Comparison of ENCODE assay signal across 8 cellular contexts in genomic region chr10:26437637-26438461, GRCh38.
DNase-seq lines count a peak whose midpoint lies in the region; ATAC-seq and TF ChIP-seq lines count a peak whose summit lies in the region.

Gene APBB1IP, plus strand, starts transcription at chr10:26438341. Its CDS starts 53,986 bp downstream, at chr10:26492327.

- peak; percentile 74 for TF ChIP-seq POLR2A in GM18951 (IDR thresholded peaks at IDR 0.05; ENCODE audit: extremely low read depth, insufficient read depth, insufficient read length)

- ATAC-seq in HG03095 (IDR thresholded peaks at IDR 0.05; ENCODE audit: unreplicated experiment): peak; percentile 48

- peak within 1 kb of the TSS; percentile 22 for H3K4me3 ChIP-seq in astrocyte of the spinal cord (ENCODE audit: low read depth, low read length)

- no peak for TF ChIP-seq CTCF in astrocyte of the spinal cord (IDR thresholded peaks at IDR 0.05; ENCODE audit: low read depth, low read length)

- DNase-seq in T-helper 2 cell: peak in 4 of 5 experiments; percentile 14 to 80 (median 24)
- DNase-seq in astrocyte of the spinal cord (ENCODE audit: low read depth, low spot score): no peak
- DNase-seq in iris pigment epithelial cell (ENCODE audit: low read depth): peak; percentile 4
- DNase-seq in stimulated activated CD4-positive, alpha-beta T cell treated with anti-CD3 and anti-CD28 coated beads, Interleukin-4, amount 100 ng/mL, for 1 hour: peak; percentile 48
- DNase-seq in foreskin melanocyte: no peak
- no peak for DNase-seq in DMS 273 treated with DMSO at 0.1 percent for 48 hours (lab: John Stamatoyannopoulos, UW)

- in situ Hi-C loops in GM18951 (cut with MboI; ENCODE audit: low sequenced_read_pairs, unreplicated experiment) (no loop called here), astrocyte of the spinal cord (cut with HindIII; ENCODE audit: low sequenced_read_pairs) (no loop called here)

Comparison
In these comparisons a context has a peak if more than half of its experiments do, and no peak if none do; other contexts are left out.
1. DNase-seq: peak in T-helper 2 cell (4 of 5), iris pigment epithelial cell (single experiment) and stimulated activated CD4-positive, alpha-beta T cell treated with anti-CD3 and anti-CD28 coated beads, Interleukin-4, amount 100 ng/mL, for 1 hour (single experiment); none in astrocyte of the spinal cord (single experiment), foreskin melanocyte (single experiment) and DMS 273 treated with DMSO at 0.1 percent for 48 hours (single experiment).